ENCODE assay signal across 17 cellular contexts in genomic region chr15:93179704-93180103, GRCh38.
DNase-seq lines count a peak whose midpoint lies in the region; ATAC-seq, FAIRE-seq and TF ChIP-seq lines count a peak whose summit lies in the region.
"Had no signal": no experiment of that assay in that cellular context is flagged by ENCODE, and none has a peak within 500 bp of the region (broad histone marks: within the 10 kb centered on the region; RNA-seq: fewer than 3 reads in every experiment).

No MANE protein-coding gene starts in this region.

- H3K27ac Mint-ChIP-seq in stimulated activated effector memory CD8-positive, alpha-beta T cell treated with anti-CD3 and anti-CD28 coated beads, Interleukin-12 subunit alpha, Interleukin-12 subunit beta, amount 100 ng/mL, for 72 hours: peak overlapping the region; percentile 44
- H3K27ac Mint-ChIP-seq: activated CD4-positive, alpha-beta T cell treated with anti-CD3 and anti-CD28 coated beads for 36 hours; activated naive CD4-positive, alpha-beta T cell treated with anti-CD3 and anti-CD28 coated beads, Interleukin-2, amount 50 U/mL, for 72 hours; activated T-cell treated with anti-CD3 and anti-CD28 coated beads, Interleukin-2, amount 50 U/mL, for 72 hours; HFFc6 had no signal

- no peaks in the 10 kb centered on the region for H3K9me1 ChIP-seq in K562 (ENCODE audit: control insufficient read depth, insufficient read depth, low read length)

- TF ChIP-seq CTCF in K562 (IDR thresholded peaks at IDR 0.05 in 2 of 3, conservative IDR thresholded peaks at IDR 0.05 in 1 of 3; ENCODE audit: insufficient read depth in 2 of 3, low read depth in 1 of 3, low read length in 3 of 3): no peak

- no peak overlapping the region for H2AFZ ChIP-seq in K562 (ENCODE audit: low read depth, low read length)

- TF ChIP-seq EP300 in K562 (IDR thresholded peaks at IDR 0.05; ENCODE audit: low read length): no peak

- peaks cover 0 to 8% of the 10 kb centered on the region in 2 experiments; a peak in 2 of 5 replicates for H3K4me1 ChIP-seq in K562 (replicated peaks in 1 of 2; ENCODE audit: control insufficient read depth in 2 of 2, insufficient read depth in 2 of 2, low read length in 2 of 2)
- H3K4me1 ChIP-seq: ascending aorta, testis had no signal

- intact Hi-C loops in K562 (cut with micrococcal nuclease): no loop called here

- POLR2A ChIA-PET in K562 (lab: Yijun Ruan, JAX): interaction anchor here (0.6 to 0.7 kb wide), 2 partner anchors 74 to 753 kb away, joined by 3 read pairs; no protein-coding TSS in a partner anchor

- CTCF ChIA-PET in K562 (lab: Yijun Ruan, JAX; ENCODE audit: low intra/inter-chr PET ratio): no interaction called here

- no peaks in the 10 kb centered on the region for H3K9me3 Mint-ChIP-seq in stimulated activated effector memory CD8-positive, alpha-beta T cell treated with anti-CD3 and anti-CD28 coated beads, Interleukin-12 subunit alpha, Interleukin-12 subunit beta, amount 100 ng/mL, for 72 hours
- H3K9me3 Mint-ChIP-seq: activated naive CD4-positive, alpha-beta T cell treated with anti-CD3 and anti-CD28 coated beads, Interleukin-2, amount 50 U/mL, for 72 hours; activated T-cell treated with anti-CD3 and anti-CD28 coated beads, Interleukin-2, amount 50 U/mL, for 72 hours; effector memory CD8-positive, alpha-beta T cell had no signal

- no peak for TF ChIP-seq RAD21 in K562 (CRISPR knock-in tag; conservative IDR thresholded peaks at IDR 0.05 in 1 of 2, IDR thresholded peaks at IDR 0.05 in 1 of 2)

- H3K4me3 ChIP-seq in H7 (ENCODE audit: insufficient read depth, low read depth, low read length) (no peak overlapping the region), K562 (no peak overlapping the region)
- H3K4me3 ChIP-seq: ascending aorta, testis had no signal

- DNase-seq in H7: peak; percentile 75
- no peak for DNase-seq in K562 (ENCODE audit: extremely low read depth in 1 of 4, low spot score in 3 of 4)
- peak; percentile 26 for DNase-seq in left kidney (ENCODE audit: low read depth, low spot score)
- no peak for DNase-seq in stimulated activated effector memory CD8-positive, alpha-beta T cell treated with anti-CD3 and anti-CD28 coated beads, Interleukin-12 subunit alpha, Interleukin-12 subunit beta, amount 100 ng/mL, for 72 hours (ENCODE audit: low spot score in 2 of 2)
- DNase-seq in MV-4-11 (lab: John Stamatoyannopoulos, UW): no peak
- DNase-seq in putamen (ENCODE audit: low spot score): no peak
- DNase-seq: activated CD4-positive, alpha-beta T cell treated with anti-CD3 and anti-CD28 coated beads for 36 hours; activated T-cell treated with anti-CD3 and anti-CD28 coated beads, Interleukin-2, amount 50 U/mL, for 72 hours; effector memory CD8-positive, alpha-beta T cell; HFFc6; NCI-H2107; NCI-H524; stimulated activated CD4-positive, alpha-beta T cell treated with anti-CD3 and anti-CD28 coated beads, Interleukin-15, amount 100 ng/mL, for 24 hours had no signal

- no peaks in the 10 kb centered on the region; the same call in 1 of the 2 replicates for H4K20me1 ChIP-seq in K562 (replicated peaks; ENCODE audit: control insufficient read depth, insufficient read depth, low read length)

- no peak overlapping the region for H3K4me2 ChIP-seq in K562 (ENCODE audit: insufficient read depth, low read length)

- H3K4me3 Mint-ChIP-seq in stimulated activated effector memory CD8-positive, alpha-beta T cell treated with anti-CD3 and anti-CD28 coated beads, Interleukin-12 subunit alpha, Interleukin-12 subunit beta, amount 100 ng/mL, for 72 hours: no peak overlapping the region
- H3K4me3 Mint-ChIP-seq: activated CD4-positive, alpha-beta T cell treated with anti-CD3 and anti-CD28 coated beads for 36 hours; activated T-cell treated with anti-CD3 and anti-CD28 coated beads, Interleukin-2, amount 50 U/mL, for 72 hours; effector memory CD8-positive, alpha-beta T cell; HFFc6 had no signal

- in situ Hi-C loops in K562 (cut with MboI): no loop called here

- no peaks in the 10 kb centered on the region for H3K79me2 ChIP-seq in K562 (ENCODE audit: control insufficient read depth, insufficient read depth, low read length)

- no peaks in the 10 kb centered on the region for H3K9me3 ChIP-seq in K562 (replicated peaks; ENCODE audit: control insufficient read depth, insufficient read depth, low read depth, low read length)
- H3K9me3 ChIP-seq: ascending aorta, testis had no signal

- H3K9ac ChIP-seq in K562 (ENCODE audit: insufficient read depth in 1 of 2, low read depth in 2 of 2, low read length in 2 of 2): no peak overlapping the region

- no TSS peak for BruUV-seq in K562 (replicated peaks; lab: Mats Ljungman, UMichigan)

- TF ChIP-seq POLR2A in K562 (conservative IDR thresholded peaks at IDR 0.05): no peak

- no peaks in the 10 kb centered on the region for H3K36me3 Mint-ChIP-seq in stimulated activated effector memory CD8-positive, alpha-beta T cell treated with anti-CD3 and anti-CD28 coated beads, Interleukin-12 subunit alpha, Interleukin-12 subunit beta, amount 100 ng/mL, for 72 hours
- H3K36me3 Mint-ChIP-seq: activated naive CD4-positive, alpha-beta T cell treated with anti-CD3 and anti-CD28 coated beads, Interleukin-2, amount 50 U/mL, for 72 hours had no signal

- 4% methylated on average over 16 of the region's 17 CpGs for WGBS in K562 (ENCODE audit: insufficient coverage, low coverage, missing lambda C conversion rate)

- no peak overlapping the region for H3K27ac ChIP-seq in K562 (ENCODE audit: extremely low read depth, low read depth, low read length)
- H3K27ac ChIP-seq: ascending aorta, testis had no signal

- no peaks in the 10 kb centered on the region; the same call in none of the 2 replicates for H3K27me3 ChIP-seq in H7 (ENCODE audit: control insufficient read depth, insufficient read depth, low read length)
- H3K27me3 ChIP-seq in K562 (ENCODE audit: control insufficient read depth in 2 of 2, insufficient read depth in 2 of 2, low read length in 2 of 2): peaks cover 8 to 32% of the 10 kb centered on the region in 2 experiments; a peak in 4 of 5 replicates
- H3K27me3 ChIP-seq: ascending aorta, testis had no signal

- H3K36me3 ChIP-seq in H7 (replicated peaks; ENCODE audit: control insufficient read depth, insufficient read depth, low read length) (no peaks in the 10 kb centered on the region), K562 (ENCODE audit: control insufficient read depth, insufficient read depth, low read length) (no peaks in the 10 kb centered on the region)
- H3K36me3 ChIP-seq: ascending aorta had no signal

- FAIRE-seq in K562 (lab: Jason Lieb, UNC): no peak

- peaks cover 5% of the 10 kb centered on the region for H3K4me1 Mint-ChIP-seq in stimulated activated effector memory CD8-positive, alpha-beta T cell treated with anti-CD3 and anti-CD28 coated beads, Interleukin-12 subunit alpha, Interleukin-12 subunit beta, amount 100 ng/mL, for 72 hours
- H3K4me1 Mint-ChIP-seq: activated CD4-positive, alpha-beta T cell treated with anti-CD3 and anti-CD28 coated beads for 36 hours had no signal

- peak; percentile 24; the same call in 2 of the 3 replicates for ATAC-seq in K562
- ATAC-seq in stimulated activated effector memory CD8-positive, alpha-beta T cell treated with anti-CD3 and anti-CD28 coated beads, Interleukin-12 subunit alpha, Interleukin-12 subunit beta, amount 100 ng/mL, for 72 hours: no peak
- no peak for ATAC-seq in GM21619 (IDR thresholded peaks at IDR 0.05; ENCODE audit: unreplicated experiment)
- ATAC-seq: activated CD4-positive, alpha-beta T cell treated with anti-CD3 and anti-CD28 coated beads for 36 hours; activated naive CD4-positive, alpha-beta T cell treated with anti-CD3 and anti-CD28 coated beads, Interleukin-2, amount 50 U/mL, for 72 hours; activated T-cell treated with anti-CD3 and anti-CD28 coated beads, Interleukin-2, amount 50 U/mL, for 72 hours; effector memory CD8-positive, alpha-beta T cell had no signal

TF ChIP-seq in K562, 482 proteins besides CTCF, POLR2A, EP300 and RAD21 (continues in another document):
- TF ChIP-seq GTF2F1 (IDR thresholded peaks at IDR 0.05; ENCODE audit: low read depth, low read length) (no peak), LARP7 (IDR thresholded peaks at IDR 0.05) (no peak), TAF1 (IDR thresholded peaks at IDR 0.05; ENCODE audit: control insufficient read depth, extremely low read depth, insufficient read depth, low read length, severe bottlenecking) (no peak), MAFG (tag; conservative IDR thresholded peaks at IDR 0.05) (no peak), HDAC3 (IDR thresholded peaks at IDR 0.05; ENCODE audit: borderline replicate concordance, partially characterized antibody) (no peak), RBM34 (IDR thresholded peaks at IDR 0.05; ENCODE audit: borderline replicate concordance, insufficient read depth, low read length) (no peak), MBD2 (IDR thresholded peaks at IDR 0.05; ENCODE audit: borderline replicate concordance, low read depth) (no peak), E2F8 (IDR thresholded peaks at IDR 0.05; ENCODE audit: low read depth, partially characterized antibody) (no peak), ID3 (CRISPR knock-in tag; IDR thresholded peaks at IDR 0.05) (no peak), ID3 (tag; IDR thresholded peaks at IDR 0.05) (no peak)

Comparison
In these comparisons a context has a peak if more than half of its experiments do, and no peak if none do; other contexts are left out.
1. DNase-seq: peak in H7 (single experiment) and left kidney (single experiment); none in K562 (0 of 4), stimulated activated effector memory CD8-positive, alpha-beta T cell treated with anti-CD3 and anti-CD28 coated beads, Interleukin-12 subunit alpha, Interleukin-12 subunit beta, amount 100 ng/mL, for 72 hours (0 of 2), MV-4-11 (single experiment) and putamen (single experiment).